Comparison of ENCODE assay signal across 1 cellular context in genomic region chr19:54231077-54231931, GRCh38.
TF ChIP-seq lines count a peak whose summit lies in the region.

No MANE protein-coding gene starts in this region.

TF ChIP-seq in K562, 482 proteins besides CTCF, POLR2A, EP300 and RAD21 (continued from another document and continues in another):
- TF ChIP-seq YY1 (IDR thresholded peaks at IDR 0.05; ENCODE audit: borderline replicate concordance in 1 of 3, control insufficient read depth in 1 of 3, extremely low read depth in 1 of 3, insufficient read depth in 3 of 3, insufficient read length in 1 of 3, insufficient replicate concordance in 2 of 3, low read depth in 1 of 3, low read length in 2 of 3) (peak in 2 of 3 experiments; percentile 53 to 65), SP2 (IDR thresholded peaks at IDR 0.05; ENCODE audit: extremely low read depth, low read depth, low read length, poor library complexity, severe bottlenecking) (no peak), NCOA1 (IDR thresholded peaks at IDR 0.05; ENCODE audit: low read depth) (no peak), NR4A1 (CRISPR knock-in tag; IDR thresholded peaks at IDR 0.05) (no peak), NR4A1 (tag; IDR thresholded peaks at IDR 0.05) (no peak), TFE3 (CRISPR knock-in tag; IDR thresholded peaks at IDR 0.05) (no peak), PTRF (tag; IDR thresholded peaks at IDR 0.05) (no peak), NR2C1 (IDR thresholded peaks at IDR 0.05) (no peak), NR2C1 (tag; IDR thresholded peaks at IDR 0.05) (no peak), NEUROD1 (IDR thresholded peaks at IDR 0.05; ENCODE audit: borderline replicate concordance, low read depth, low read length, partially characterized antibody) (peak; percentile 32), TAF1 (IDR thresholded peaks at IDR 0.05; ENCODE audit: control insufficient read depth, extremely low read depth, insufficient read depth, low read length, severe bottlenecking) (no peak), ZNF717 (CRISPR knock-in tag; IDR thresholded peaks at IDR 0.05) (no peak), KLF16 (IDR thresholded peaks at IDR 0.05) (no peak; the same call in 1 of the 2 replicates), ELF1 (tag; IDR thresholded peaks at IDR 0.05) (no peak), ZNF644 (tag; IDR thresholded peaks at IDR 0.05; ENCODE audit: low read depth) (no peak), POU5F1 (IDR thresholded peaks at IDR 0.05; ENCODE audit: borderline replicate concordance, low read depth, low read length, partially characterized antibody) (no peak), POLR2AphosphoS5 (IDR thresholded peaks at IDR 0.05; ENCODE audit: control insufficient read depth, insufficient read depth, low read depth, low read length) (no peak), CBX1 (IDR thresholded peaks at IDR 0.05; ENCODE audit: low read depth) (no peak), THRAP3 (IDR thresholded peaks at IDR 0.05; ENCODE audit: borderline replicate concordance) (no peak), ARID2 (IDR thresholded peaks at IDR 0.05) (peak; percentile 57; the same call in 1 of the 2 replicates), ZNF57 (CRISPR knock-in tag; IDR thresholded peaks at IDR 0.05) (no peak), SOX6 (IDR thresholded peaks at IDR 0.05) (peak; percentile 23; the same call in 1 of the 2 replicates), SMAD2 (IDR thresholded peaks at IDR 0.05; ENCODE audit: low read depth, low read length) (no peak), NCOR1 (IDR thresholded peaks at IDR 0.05) (no peak), RBFOX2 (IDR thresholded peaks at IDR 0.05; ENCODE audit: low read depth, low read length) (no peak), MAZ (CRISPR knock-in tag; conservative IDR thresholded peaks at IDR 0.05 in 1 of 2, IDR thresholded peaks at IDR 0.05 in 1 of 2) (peak in 1 of 2 experiments; percentile 65; a peak in 3 of 4 replicates), ZNF696 (CRISPR knock-in tag; conservative IDR thresholded peaks at IDR 0.05) (no peak), SETDB1 (IDR thresholded peaks at IDR 0.05; ENCODE audit: low read length) (no peak), POLR2AphosphoS2 (IDR thresholded peaks at IDR 0.05; ENCODE audit: low read length) (no peak), ERF (CRISPR knock-in tag; IDR thresholded peaks at IDR 0.05) (no peak), ETS1 (conservative IDR thresholded peaks at IDR 0.05; ENCODE audit: control insufficient read depth, low read depth, low read length) (no peak), ELK3 (CRISPR knock-in tag; IDR thresholded peaks at IDR 0.05) (no peak), KDM1A (IDR thresholded peaks at IDR 0.05) (no peak), SUPT5H (IDR thresholded peaks at IDR 0.05) (no peak), HLTF (IDR thresholded peaks at IDR 0.05) (no peak), ZFP91 (CRISPR knock-in tag; IDR thresholded peaks at IDR 0.05) (no peak), ZBTB12 (CRISPR knock-in tag; IDR thresholded peaks at IDR 0.05) (no peak), CBFA2T3 (IDR thresholded peaks at IDR 0.05) (no peak), CBX8 (IDR thresholded peaks at IDR 0.05; ENCODE audit: borderline replicate concordance, extremely low read depth, low read depth, low read length, poor library complexity, severe bottlenecking) (no peak), GATAD2A (IDR thresholded peaks at IDR 0.05) (no peak), BCLAF1 (IDR thresholded peaks at IDR 0.05; ENCODE audit: borderline replicate concordance in 1 of 2, control insufficient read depth in 1 of 2, low read depth in 2 of 2, low read length in 1 of 2) (no peak), RBBP5 (IDR thresholded peaks at IDR 0.05; ENCODE audit: borderline replicate concordance, insufficient read depth, low read length, poor library complexity, severe bottlenecking) (no peak), PRPF4 (IDR thresholded peaks at IDR 0.05; ENCODE audit: insufficient read depth, low read depth, low read length, poor library complexity, severe bottlenecking) (no peak), KDM5B (IDR thresholded peaks at IDR 0.05; ENCODE audit: insufficient replicate concordance, low read depth, low read length) (no peak), E2F6 (IDR thresholded peaks at IDR 0.05; ENCODE audit: borderline replicate concordance in 1 of 2, extremely low read depth in 1 of 2, insufficient read depth in 1 of 2, insufficient read length in 1 of 2, low read depth in 1 of 2, low read length in 1 of 2, poor library complexity in 1 of 2, severe bottlenecking in 1 of 2) (no peak), ZNF263 (CRISPR knock-in tag; IDR thresholded peaks at IDR 0.05; ENCODE audit: borderline replicate concordance) (no peak), ZNF707 (CRISPR knock-in tag; conservative IDR thresholded peaks at IDR 0.05) (no peak), ZBED1 (IDR thresholded peaks at IDR 0.05) (no peak), KDM4B (IDR thresholded peaks at IDR 0.05; ENCODE audit: borderline replicate concordance in 2 of 2, low read depth in 1 of 2) (no peak), ARID1B (IDR thresholded peaks at IDR 0.05) (peak; percentile 59), ETV5 (CRISPR knock-in tag; IDR thresholded peaks at IDR 0.05; ENCODE audit: low read depth) (peak; percentile 15; the same call in 1 of the 2 replicates), ZNF41 (CRISPR knock-in tag; conservative IDR thresholded peaks at IDR 0.05) (no peak), ZNF165 (CRISPR knock-in tag; IDR thresholded peaks at IDR 0.05; ENCODE audit: borderline replicate concordance) (no peak), ZNF311 (CRISPR knock-in tag; IDR thresholded peaks at IDR 0.05) (no peak), U2AF2 (optimal IDR thresholded peaks at IDR 0.05; ENCODE audit: low read depth, low read length) (no peak), CCAR2 (IDR thresholded peaks at IDR 0.05; ENCODE audit: low read depth, low read length) (no peak), RBM14 (IDR thresholded peaks at IDR 0.05; ENCODE audit: borderline replicate concordance, insufficient read depth, low read depth, low read length) (no peak), ZNF609 (CRISPR knock-in tag; IDR thresholded peaks at IDR 0.05; ENCODE audit: borderline replicate concordance) (no peak), TCF15 (CRISPR knock-in tag; IDR thresholded peaks at IDR 0.05) (no peak)
